Comparison of ENCODE assay signal across 17 cellular contexts in genomic region chr13:110360598-110360997, GRCh38. TPM values are rescaled to one million over a fixed set of nuclear protein-coding genes. Genes with fewer than 3 reads are reported as not detected.
DNase-seq lines count a peak whose midpoint lies in the region; ATAC-seq and TF ChIP-seq lines count a peak whose summit lies in the region.
"Had no signal": no experiment of that assay in that cellular context is flagged by ENCODE, and none has a peak within 500 bp of the region (broad histone marks: within the 10 kb centered on the region; RNA-seq: fewer than 3 reads in every experiment).

No MANE protein-coding gene starts in this region.

- DNase-seq in SJSA1 (ENCODE audit: low read depth in 1 of 2, low spot score in 2 of 2) (no peak), fibroblast of lung (ENCODE audit: low read depth in 2 of 2) (no peak), osteocyte (ENCODE audit: extremely low spot score, unreplicated experiment) (no peak), upper lobe of left lung (peak in 1 of 2 donors; percentile 29), right lobe of liver (no peak), SHP77 treated with DMSO at 0.1 percent for 48 hours (lab: John Stamatoyannopoulos, UW) (no peak)
- DNase-seq in activated naive CD8-positive, alpha-beta T cell treated with anti-CD3 and anti-CD28 coated beads for 36 hours = no peak
- DNase-seq: activated CD8-positive, alpha-beta memory T cell treated with anti-CD3 and anti-CD28 coated beads, Interleukin-2, amount 50 U/mL, for 48 hours; activated naive CD4-positive, alpha-beta T cell treated with anti-CD3 and anti-CD28 coated beads for 36 hours; DMS79; effector CD8-positive, alpha-beta T cell; mesendoderm; NCI-H1105 treated with DMSO at 0.1 percent for 48 hours; NCI-H2227 treated with DMSO at 0.1 percent for 48 hours; occipital lobe had no signal

- peak overlapping the region; percentile 98 for H3K27ac Mint-ChIP-seq in osteocyte (ENCODE audit: unreplicated experiment)
- H3K27ac Mint-ChIP-seq in activated naive CD8-positive, alpha-beta T cell treated with anti-CD3 and anti-CD28 coated beads for 36 hours = no peak overlapping the region
- H3K27ac Mint-ChIP-seq: activated naive CD4-positive, alpha-beta T cell treated with anti-CD3 and anti-CD28 coated beads for 36 hours had no signal

- no peak overlapping the region for H3K4me3 ChIP-seq in SJSA1
- no peak overlapping the region for H3K4me3 ChIP-seq in fibroblast of lung (replicated peaks in 1 of 4; ENCODE audit: control extremely low read depth in 1 of 4, insufficient read depth in 1 of 4, low read depth in 3 of 4, low read length in 4 of 4)
- H3K4me3 ChIP-seq in upper lobe of left lung = no peak overlapping the region
- H3K4me3 ChIP-seq in right lobe of liver = no peak overlapping the region
- H3K4me3 ChIP-seq: K562 had no signal

- H3K9me3 Mint-ChIP-seq in osteocyte (ENCODE audit: unreplicated experiment) = no peaks in the 10 kb centered on the region
- H3K9me3 Mint-ChIP-seq in activated naive CD8-positive, alpha-beta T cell treated with anti-CD3 and anti-CD28 coated beads for 36 hours = no peaks in the 10 kb centered on the region
- H3K9me3 Mint-ChIP-seq: activated naive CD4-positive, alpha-beta T cell treated with anti-CD3 and anti-CD28 coated beads for 36 hours; CD14-positive monocyte had no signal

- no peaks in the 10 kb centered on the region for H3K27me3 ChIP-seq in SJSA1 (replicated peaks)
- no peaks in the 10 kb centered on the region for H3K27me3 ChIP-seq in fibroblast of lung (ENCODE audit: control insufficient read depth, insufficient read depth, low read length)
- H3K27me3 ChIP-seq in upper lobe of left lung = no peaks in the 10 kb centered on the region
- no peaks in the 10 kb centered on the region for H3K27me3 ChIP-seq in right lobe of liver

- TF ChIP-seq POLR2A in upper lobe of left lung (IDR thresholded peaks at IDR 0.05) (no peak), right lobe of liver (IDR thresholded peaks at IDR 0.05) (no peak)

- H3K9ac ChIP-seq in fibroblast of lung (ENCODE audit: insufficient read depth, low read length) = peak overlapping the region; percentile 54

- H3K27me3 Mint-ChIP-seq in osteocyte (ENCODE audit: unreplicated experiment) = no peaks in the 10 kb centered on the region
- peaks cover 8% of the 10 kb centered on the region for H3K27me3 Mint-ChIP-seq in activated naive CD8-positive, alpha-beta T cell treated with anti-CD3 and anti-CD28 coated beads for 36 hours

- H3K4me1 ChIP-seq in SJSA1 (replicated peaks) (peaks cover 34% of the 10 kb centered on the region), fibroblast of lung (ENCODE audit: control insufficient read depth, extremely low read depth, insufficient read depth, low read length) (peaks cover 12% of the 10 kb centered on the region), upper lobe of left lung (peaks cover 22 to 34% (median 25%) of the 10 kb centered on the region in 4 donors), right lobe of liver (no peaks in the 10 kb centered on the region)

- H4K20me1 ChIP-seq in fibroblast of lung (ENCODE audit: control insufficient read depth, extremely low read depth, insufficient read depth, low read length) = no peaks in the 10 kb centered on the region

- no peak for TF ChIP-seq EP300 in upper lobe of left lung (IDR thresholded peaks at IDR 0.05)

- no peaks in the 10 kb centered on the region for H3K9me3 ChIP-seq in SJSA1 (replicated peaks)
- H3K9me3 ChIP-seq in fibroblast of lung (ENCODE audit: control insufficient read depth, insufficient read depth, low read depth, low read length) = no peaks in the 10 kb centered on the region
- no peaks in the 10 kb centered on the region for H3K9me3 ChIP-seq in upper lobe of left lung
- H3K9me3 ChIP-seq in right lobe of liver = no peaks in the 10 kb centered on the region

- peaks cover 73% of the 10 kb centered on the region for H3K4me1 Mint-ChIP-seq in osteocyte (ENCODE audit: unreplicated experiment)
- H3K4me1 Mint-ChIP-seq in activated naive CD8-positive, alpha-beta T cell treated with anti-CD3 and anti-CD28 coated beads for 36 hours = no peaks in the 10 kb centered on the region
- H3K4me1 Mint-ChIP-seq: CD14-positive monocyte had no signal

- peaks cover 50% of the 10 kb centered on the region for H3K36me3 Mint-ChIP-seq in osteocyte (ENCODE audit: unreplicated experiment)
- H3K36me3 Mint-ChIP-seq in activated naive CD8-positive, alpha-beta T cell treated with anti-CD3 and anti-CD28 coated beads for 36 hours = no peaks in the 10 kb centered on the region
- H3K36me3 Mint-ChIP-seq: CD14-positive monocyte had no signal

- H3K79me2 ChIP-seq in fibroblast of lung (ENCODE audit: control insufficient read depth, insufficient read depth, low read length) = peaks cover 3% of the 10 kb centered on the region

- intact Hi-C loops in right lobe of liver (cut with DNase I) = no loop called here

- TF ChIP-seq CTCF in fibroblast of lung (conservative IDR thresholded peaks at IDR 0.05 in 1 of 2, IDR thresholded peaks at IDR 0.05 in 1 of 2; ENCODE audit: low read depth in 1 of 2, low read length in 2 of 2) (no peak), osteocyte (IDR thresholded peaks at IDR 0.05) (no peak), upper lobe of left lung (IDR thresholded peaks at IDR 0.05) (no peak), right lobe of liver (IDR thresholded peaks at IDR 0.05) (no peak)

- H3K4me2 ChIP-seq in fibroblast of lung (ENCODE audit: extremely low read depth, insufficient read depth, low read length) = no peak overlapping the region

- H2AFZ ChIP-seq in fibroblast of lung (ENCODE audit: low read length) = no peak overlapping the region

- H3K36me3 ChIP-seq in SJSA1 = peaks cover 54% of the 10 kb centered on the region
- peaks cover 1% of the 10 kb centered on the region for H3K36me3 ChIP-seq in fibroblast of lung (ENCODE audit: control insufficient read depth, insufficient read depth, low read length)
- H3K36me3 ChIP-seq in upper lobe of left lung = peaks cover 0 to 23% (median 5%) of the 10 kb centered on the region in 4 donors
- H3K36me3 ChIP-seq in right lobe of liver = no peaks in the 10 kb centered on the region

- ATAC-seq in upper lobe of left lung (ENCODE audit: low FRiP score in 2 of 2) (no peak), right lobe of liver (no peak)
- ATAC-seq: K562 had no signal

- H3K4me3 Mint-ChIP-seq in osteocyte (ENCODE audit: unreplicated experiment) = no peak overlapping the region
- no peak overlapping the region for H3K4me3 Mint-ChIP-seq in activated naive CD8-positive, alpha-beta T cell treated with anti-CD3 and anti-CD28 coated beads for 36 hours
- H3K4me3 Mint-ChIP-seq: activated naive CD4-positive, alpha-beta T cell treated with anti-CD3 and anti-CD28 coated beads for 36 hours had no signal

- peak overlapping the region; percentile 71 for H3K27ac ChIP-seq in SJSA1
- H3K27ac ChIP-seq in fibroblast of lung (ENCODE audit: insufficient read depth, low read length) = peak overlapping the region; percentile 58
- peak overlapping the region in 3 of 4 donors; percentile 36 to 62 (median 45) for H3K27ac ChIP-seq in upper lobe of left lung
- H3K27ac ChIP-seq in right lobe of liver = no peak overlapping the region

- WGBS in upper lobe of left lung, 2 donors = 80 to 82% methylated on average over 10 to 11 of the region's 11 CpGs
- 39% methylated on average over 4 of the region's 11 CpGs for WGBS in right lobe of liver (ENCODE audit: insufficient coverage, low coverage, low lambda C conversion rate, missing lambda C conversion rate)

RNA-seq across cellular contexts. Expression of gene COL4A2, which starts 53.5 kb away (rescaled TPM):
- total RNA-seq in SJSA1 (2014; rRNA removed; shearing (Covaris generic)) = 677 and 741 TPM in 2 replicates
- total RNA-seq in fibroblast of lung (93.1 and 123 TPM in 2 replicates), osteocyte (2,001 and 2,067 TPM in 2 replicates), upper lobe of left lung (100 to 1,000 TPM; 169 to 458 (median 258) TPM), right lobe of liver (10 to 100 TPM in 5 of 6 experiments, 1 to 10 TPM in 1; 8.4 to 65.8 (median 42.5) TPM)
- 43.8 and 463 TPM in 2 replicates for polyA plus RNA-seq in fibroblast of lung
- 52.1 and 712 TPM in 2 replicates for polyA plus RNA-seq in fibroblast of lung (2012)
- 56.9 and 841 TPM in 2 replicates for polyA minus RNA-seq in fibroblast of lung (ENCODE audit: low replicate concordance)
- not detected for total RNA-seq in activated naive CD8-positive, alpha-beta T cell treated with anti-CD3 and anti-CD28 coated beads for 36 hours
- total RNA-seq: activated naive CD4-positive, alpha-beta T cell treated with anti-CD3 and anti-CD28 coated beads for 36 hours had no signal
- polyA plus RNA-seq: CD14-positive monocyte had no signal

RNA-seq across cellular contexts. Expression of gene COL4A1, which starts 53.6 kb away (rescaled TPM):
- 489 and 591 TPM in 2 replicates for total RNA-seq in SJSA1 (2014; rRNA removed; shearing (Covaris generic))
- total RNA-seq in fibroblast of lung = 34.0 and 57.5 TPM in 2 replicates
- polyA plus RNA-seq in fibroblast of lung = 18.4 and 607 TPM in 2 replicates
- polyA plus RNA-seq in fibroblast of lung (2012) = 19.5 and 691 TPM in 2 replicates
- polyA minus RNA-seq in fibroblast of lung (ENCODE audit: low replicate concordance) = 30.9 and 567 TPM in 2 replicates
- 3,181 and 3,589 TPM in 2 replicates for total RNA-seq in osteocyte
- 100 to 1,000 TPM in 4 of 6 donors, 10 to 100 TPM in 2; 81.7 to 309 (median 167) TPM for total RNA-seq in upper lobe of left lung
- 10 to 100 TPM in 5 of 6 experiments, 1 to 10 TPM in 1; 8.0 to 89.8 (median 41.1) TPM for total RNA-seq in right lobe of liver
- not detected for total RNA-seq in activated naive CD8-positive, alpha-beta T cell treated with anti-CD3 and anti-CD28 coated beads for 36 hours
- polyA plus RNA-seq: K562 had no signal

Comparison
In these comparisons a context has a peak if more than half of its experiments do, and no peak if none do; other contexts are left out.
1. H3K27ac ChIP-seq: peak in SJSA1 (single experiment), fibroblast of lung (single experiment) and upper lobe of left lung (3 of 4); none in right lobe of liver (0 of 3).
2. RNA of gene COL4A2, which starts 53.5 kb away (total RNA-seq): 2,001 to 2,067 TPM in osteocyte, 677 to 741 TPM in SJSA1, 169 to 458 TPM in upper lobe of left lung, 93.1 to 123 TPM in fibroblast of lung and 8.4 to 65.8 TPM in right lobe of liver; not detected in activated naive CD8-positive, alpha-beta T cell treated with anti-CD3 and anti-CD28 coated beads for 36 hours; every median in the first group is over 4 times any median in the second.
3. RNA of gene COL4A1, which starts 53.6 kb away (total RNA-seq): 3,181 to 3,589 TPM in osteocyte, 489 to 591 TPM in SJSA1, 81.7 to 309 TPM in upper lobe of left lung, 8.0 to 89.8 TPM in right lobe of liver and 34.0 to 57.5 TPM in fibroblast of lung; not detected in activated naive CD8-positive, alpha-beta T cell treated with anti-CD3 and anti-CD28 coated beads for 36 hours; every median in the first group is over 4 times any median in the second.